In the genomic region with DNA sequence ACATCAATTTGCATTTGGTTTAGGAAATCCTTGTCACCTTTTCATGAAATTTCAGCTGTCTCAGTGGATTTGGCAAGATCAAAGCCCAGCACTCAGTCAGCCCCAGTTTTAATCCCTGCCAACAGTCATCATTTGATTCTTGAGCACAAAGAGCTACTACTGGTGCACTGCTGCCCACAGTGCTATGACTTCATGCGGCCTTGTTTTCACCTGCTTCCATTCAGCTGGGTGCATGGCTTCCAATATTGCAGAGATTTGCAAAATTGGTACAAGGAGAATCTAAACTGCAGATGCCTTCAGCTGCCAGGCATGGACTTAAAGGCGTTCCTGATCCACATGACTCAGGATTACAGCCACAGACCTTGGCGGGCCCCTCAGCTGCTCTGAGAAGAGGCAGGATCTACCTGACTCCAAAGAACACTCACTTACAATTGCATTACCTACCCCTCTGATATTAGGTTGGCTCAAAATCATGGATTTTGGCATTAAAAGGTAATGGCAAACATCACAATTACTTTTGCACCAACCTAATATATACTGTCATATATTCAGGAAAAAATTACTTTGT, we compare ENCODE assay signal across 21 cellular contexts.
DNase-seq lines count a peak whose midpoint lies in the region; ATAC-seq, FAIRE-seq and TF ChIP-seq lines count a peak whose summit lies in the region.
"Had no signal": no experiment of that assay in that cellular context is flagged by ENCODE, and none has a peak within 500 bp of the region (broad histone marks: within the 10 kb centered on the region; RNA-seq: fewer than 3 reads in every experiment).

No MANE protein-coding gene starts in this region.

- no peaks in the 10 kb centered on the region for H3K79me2 ChIP-seq in H1 (ENCODE audit: control insufficient read depth in 1 of 2, insufficient read depth in 2 of 2, low read length in 2 of 2)
- H3K79me2 ChIP-seq in neural progenitor cell (ENCODE audit: low read depth), result no peaks in the 10 kb centered on the region

- H3K4ac ChIP-seq in H1 (replicated peaks; ENCODE audit: insufficient read length, low read depth, low read length), result no peak overlapping the region

- no peak for TF ChIP-seq POLR2A in H1 (IDR thresholded peaks at IDR 0.05; ENCODE audit: control extremely low read depth in 1 of 2, low read depth in 2 of 2, low read length in 2 of 2)

- peak overlapping the region; percentile 29; the same call in 1 of the 2 replicates for H2AFZ ChIP-seq in H1 (ENCODE audit: low read length)
- H2AFZ ChIP-seq in neural progenitor cell (replicated peaks), result no peak overlapping the region
- H2AFZ ChIP-seq: PC-9 had no signal

- H3K27ac ChIP-seq in RWPE2 (ENCODE audit: poor library complexity, severe bottlenecking) (no peak overlapping the region), H1 (ENCODE audit: low read depth, low read length) (no peak overlapping the region), neural progenitor cell (no peak overlapping the region)
- H3K27ac ChIP-seq: C4-2B, PC-9, SJCRH30 had no signal

- no peaks in the 10 kb centered on the region for H3K79me1 ChIP-seq in H1 (ENCODE audit: low read depth, low read length)

- no peak overlapping the region for H4K5ac ChIP-seq in H1 (ENCODE audit: insufficient read length, low read depth, low read length)

- peak; percentile 58; the same call in 1 of the 3 replicates for ATAC-seq in RWPE2 (ENCODE audit: low read depth)
- no peak for ATAC-seq in HG03432 (IDR thresholded peaks at IDR 0.05; ENCODE audit: unreplicated experiment)
- no peak for ATAC-seq in HG03196 (IDR thresholded peaks at IDR 0.05; ENCODE audit: unreplicated experiment)

- no peak overlapping the region for H3K4me3 Mint-ChIP-seq in neural progenitor cell
- H3K4me3 Mint-ChIP-seq: IgD-negative memory B cell had no signal

- H2BK20ac ChIP-seq in H1 (ENCODE audit: low read length), result no peak overlapping the region

- H2BK15ac ChIP-seq in H1 (ENCODE audit: low read length), result no peak overlapping the region

- no peak for FAIRE-seq in H1 (lab: Jason Lieb, UNC)
- no peak for FAIRE-seq in RCC 7860 (lab: Jason Lieb, UNC)

- H3K23me2 ChIP-seq in H1 (ENCODE audit: low read depth, low read length), result no peaks in the 10 kb centered on the region

- no peak overlapping the region for H3K14ac ChIP-seq in H1 (ENCODE audit: insufficient read length)

- TF ChIP-seq CTCF in RWPE2 (IDR thresholded peaks at IDR 0.05; ENCODE audit: poor library complexity, severe bottlenecking) (no peak), H1 (IDR thresholded peaks at IDR 0.05; ENCODE audit: control extremely low read depth in 1 of 3, insufficient read depth in 1 of 3, low read depth in 1 of 3, low read length in 3 of 3) (no peak), neural progenitor cell (IDR thresholded peaks at IDR 0.05) (no peak)

- H3K4me3 ChIP-seq in RWPE2 (ENCODE audit: severe bottlenecking) (no peak overlapping the region), H1 (ENCODE audit: extremely low read depth in 1 of 4, insufficient read depth in 2 of 4, low read depth in 3 of 4, low read length in 4 of 4) (no peak overlapping the region), neural progenitor cell (no peak overlapping the region)
- H3K4me3 ChIP-seq: MG63, PC-9, SJCRH30 had no signal

- H2AK5ac ChIP-seq in H1 (ENCODE audit: low read depth, low read length), result no peak overlapping the region

- CTCF ChIA-PET in H1 (lab: Charles Lee; ENCODE audit: partially characterized antibody), result no interaction called here

- H3K27ac Mint-ChIP-seq in neural progenitor cell, result no peak overlapping the region
- H3K27ac Mint-ChIP-seq: IgD-negative memory B cell had no signal

- no peak overlapping the region for H2BK12ac ChIP-seq in H1 (ENCODE audit: low read depth, low read length)

- DNase-seq in NCI-H69 (lab: John Stamatoyannopoulos, UW) (peak; percentile 42), RWPE2 (ENCODE audit: low spot score) (no peak), H1 (ENCODE audit: low read depth in 1 of 2, low spot score in 2 of 2) (no peak), neural progenitor cell (ENCODE audit: low spot score) (peak; percentile 38), RCC 7860 (ENCODE audit: low spot score) (no peak), COLO829 (ENCODE audit: low spot score) (no peak)
- DNase-seq: ACHN, DMS79, H7, Karpas-422, MG63, NCI-H1048, NCI-H2081 treated with DMSO at 0.1 percent for 48 hours, NCI-H510A, NCI-H774, PC-9, SJCRH30 had no signal

- H3K4me1 ChIP-seq in RWPE2 (ENCODE audit: insufficient read depth, poor library complexity, severe bottlenecking), result no peaks in the 10 kb centered on the region
- peaks cover 0 to 3% (median 0%) of the 10 kb centered on the region in 4 experiments; a peak in 3 of 7 replicates for H3K4me1 ChIP-seq in H1 (replicated peaks in 1 of 4; ENCODE audit: control insufficient read depth in 3 of 4, insufficient read depth in 4 of 4, low read length in 3 of 4)
- H3K4me1 ChIP-seq in neural progenitor cell, result peaks cover 19% of the 10 kb centered on the region
- H3K4me1 ChIP-seq: SJCRH30 had no signal

- H3K9me3 Mint-ChIP-seq in neural progenitor cell, result peaks cover 19% of the 10 kb centered on the region

- TF ChIP-seq RAD21 in H1 (IDR thresholded peaks at IDR 0.05 in 1 of 2, conservative IDR thresholded peaks at IDR 0.05 in 1 of 2; ENCODE audit: low read depth in 2 of 2, low read length in 2 of 2), result no peak

- H3K23ac ChIP-seq in H1 (ENCODE audit: insufficient read length), result no peak overlapping the region

- POLR2A ChIA-PET in H1 (lab: Charles Lee; ENCODE audit: partially characterized antibody), result no interaction called here

- WGBS in H1 (ENCODE audit: extremely low coverage in 1 of 2, insufficient coverage in 1 of 2, insufficient read length in 1 of 2, insufficient replicate concordance in 2 of 2, low coverage in 1 of 2, low lambda C conversion rate in 2 of 2, missing lambda C conversion rate in 1 of 2), 2 experiments, result 87% methylated on average over 3 of the region's 3 CpGs; no CpG with 5 or more reads in 1 of the 2 experiments

- no peak overlapping the region for H2BK120ac ChIP-seq in H1 (replicated peaks; ENCODE audit: low read depth, low read length)

- no peak overlapping the region for H2BK5ac ChIP-seq in H1 (ENCODE audit: low read depth, low read length)

- no peaks in the 10 kb centered on the region for H3F3A ChIP-seq in neural progenitor cell (ENCODE audit: low read depth)

- TF ChIP-seq EP300 in H1 (IDR thresholded peaks at IDR 0.05; ENCODE audit: borderline replicate concordance in 1 of 2, low read depth in 2 of 2, low read length in 2 of 2), result no peak

- peaks cover 5% of the 10 kb centered on the region for H3K36me3 Mint-ChIP-seq in neural progenitor cell
- H3K36me3 Mint-ChIP-seq: IgD-negative memory B cell had no signal

- peaks cover 33% of the 10 kb centered on the region for H3K4me1 Mint-ChIP-seq in neural progenitor cell
- H3K4me1 Mint-ChIP-seq: IgD-negative memory B cell had no signal

- no peak overlapping the region for H3K56ac ChIP-seq in H1 (replicated peaks; ENCODE audit: insufficient read length, low read depth, low read length)

- no peak overlapping the region for H4K91ac ChIP-seq in H1 (replicated peaks; ENCODE audit: insufficient read length, low read length)

- no peak overlapping the region for H3K18ac ChIP-seq in H1 (ENCODE audit: extremely low read depth, low read length)

- H4K8ac ChIP-seq in H1 (ENCODE audit: extremely low read depth, insufficient read depth, low read length), result no peak overlapping the region

- no peaks in the 10 kb centered on the region for H3K27me3 ChIP-seq in RWPE2 (ENCODE audit: insufficient read depth, poor library complexity, severe bottlenecking)
- peaks cover 0 to 1% (median 0%) of the 10 kb centered on the region in 4 experiments; a peak in 1 of 7 replicates for H3K27me3 ChIP-seq in H1 (replicated peaks in 1 of 4; ENCODE audit: control insufficient read depth in 3 of 4, extremely low read depth in 1 of 4, insufficient read depth in 3 of 4, low read length in 3 of 4)
- no peaks in the 10 kb centered on the region for H3K27me3 ChIP-seq in neural progenitor cell
- H3K27me3 ChIP-seq: MG63 had no signal

- no peaks in the 10 kb centered on the region for H3K9me3 ChIP-seq in RWPE2 (ENCODE audit: severe bottlenecking)
- no peaks in the 10 kb centered on the region for H3K9me3 ChIP-seq in H1 (ENCODE audit: insufficient read depth in 2 of 2, low read depth in 1 of 2, low read length in 1 of 2)
- H3K9me3 ChIP-seq in neural progenitor cell (ENCODE audit: low read depth), result no peaks in the 10 kb centered on the region
- H3K9me3 ChIP-seq: MG63, SJCRH30 had no signal

- H3K27me3 Mint-ChIP-seq in neural progenitor cell (ENCODE audit: insufficient read depth, low read depth), result peaks cover 3% of the 10 kb centered on the region
- H3K27me3 Mint-ChIP-seq: IgD-negative memory B cell had no signal

- H4K20me1 ChIP-seq in H1 (replicated peaks in 1 of 2; ENCODE audit: control insufficient read depth in 1 of 2, insufficient read depth in 2 of 2, low read length in 2 of 2) (no peaks in the 10 kb centered on the region), neural progenitor cell (ENCODE audit: low read depth) (no peaks in the 10 kb centered on the region)

- H3K36me3 ChIP-seq in RWPE2 (ENCODE audit: low read depth) (no peaks in the 10 kb centered on the region), H1 (ENCODE audit: control insufficient read depth in 2 of 4, insufficient read depth in 4 of 4, low read length in 3 of 4) (no peaks in the 10 kb centered on the region), neural progenitor cell (no peaks in the 10 kb centered on the region)
- H3K36me3 ChIP-seq: MG63, SJCRH30 had no signal

- H3K4me2 ChIP-seq in H1 (ENCODE audit: insufficient read depth in 1 of 2, low read depth in 2 of 2, low read length in 2 of 2) (no peak overlapping the region), neural progenitor cell (peak overlapping the region; percentile 36)
- H3K4me2 ChIP-seq: PC-9 had no signal

- H3K9ac ChIP-seq in H1 (replicated peaks in 1 of 4; ENCODE audit: extremely low read depth in 1 of 4, low read depth in 3 of 4, low read length in 3 of 4), result no peak overlapping the region
- no peak overlapping the region for H3K9ac ChIP-seq in neural progenitor cell

TF ChIP-seq in H1, 55 proteins besides CTCF, POLR2A, EP300 and RAD21:
- TF ChIP-seq RNF2 (IDR thresholded peaks at IDR 0.05; ENCODE audit: borderline replicate concordance, low read depth, low read length, missing control alignments, poor library complexity, severe bottlenecking) (no peak), SAP30 (IDR thresholded peaks at IDR 0.05; ENCODE audit: insufficient read depth, insufficient replicate concordance, low read length) (no peak), SP1 (IDR thresholded peaks at IDR 0.05; ENCODE audit: low read depth, low read length) (no peak), RXRA (IDR thresholded peaks at IDR 0.05; ENCODE audit: insufficient read depth, low read depth, low read length) (no peak)

Comparison
In these comparisons a context has a peak if more than half of its experiments do, and no peak if none do; other contexts are left out.
1. DNase-seq: peak in NCI-H69 (single experiment) and neural progenitor cell (single experiment); none in RWPE2 (single experiment), H1 (0 of 2), RCC 7860 (single experiment) and COLO829 (single experiment).